ENCODE assay signal across 10 cellular contexts in genomic region chr2:11540148-11540995, GRCh38. TPM values are rescaled to one million over a fixed set of nuclear protein-coding genes. Genes with fewer than 3 reads are reported as not detected.
A peak's percentile ranks its signal among the peaks of the same experiment; 100 is the strongest.
DNase-seq lines count a peak whose midpoint lies in the region; ATAC-seq and TF ChIP-seq lines count a peak whose summit lies in the region.
"Had no signal": no experiment of that assay in that cellular context is flagged by ENCODE, and none has a peak within 500 bp of the region (broad histone marks: within the 10 kb centered on the region; RNA-seq: fewer than 3 reads in every experiment).

No MANE protein-coding gene starts in this region.

- H4K8ac ChIP-seq in mesenchymal stem cell (ENCODE audit: low read length): no peak overlapping the region

- H4K91ac ChIP-seq in mesenchymal stem cell (ENCODE audit: low read length): no peak overlapping the region

- no peak overlapping the region for H3K14ac ChIP-seq in mesenchymal stem cell (ENCODE audit: low read length in 2 of 2)

- no peak overlapping the region for H3K4me2 ChIP-seq in mesenchymal stem cell (ENCODE audit: low read length, poor library complexity, severe bottlenecking)

- no peak overlapping the region for H2BK5ac ChIP-seq in mesenchymal stem cell (ENCODE audit: low read depth, low read length, poor library complexity, severe bottlenecking)

- H3K4me3 ChIP-seq in right lobe of liver (peak overlapping the region in 2 of 3 donors; percentile 35 to 46), mesenchymal stem cell (ENCODE audit: insufficient read depth in 1 of 2, low read depth in 1 of 2, low read length in 2 of 2) (no peak overlapping the region)

- TF ChIP-seq CTCF in WTC11 (IDR thresholded peaks at IDR 0.05) (no peak), right lobe of liver (IDR thresholded peaks at IDR 0.05) (no peak)

- DNase-seq in COLO668 (lab: John Stamatoyannopoulos, UW; ENCODE audit: unreplicated experiment): peak; percentile 43
- peak; percentile 76 for DNase-seq in NCI-H1694 treated with DMSO at 0.1 percent for 48 hours (lab: John Stamatoyannopoulos, UW)
- DNase-seq in WTC11 (ENCODE audit: low spot score): no peak
- DNase-seq in right lobe of liver: peak in 2 of 3 donors; percentile 38 to 63
- no peak for DNase-seq in effector CD8-positive, alpha-beta T cell (lab: John Stamatoyannopoulos, UW)
- DNase-seq in NCI-H226: no peak
- no peak for DNase-seq in iPS-NIHi11 (ENCODE audit: low spot score)
- no peak for DNase-seq in mesenchymal stem cell
- DNase-seq: KG1, T-helper 9 cell had no signal

- no peak overlapping the region for H3K9ac ChIP-seq in mesenchymal stem cell (ENCODE audit: low read length)

- H3K4me3 Mint-ChIP-seq in WTC11: peak overlapping the region; percentile 26

- no peak overlapping the region for H2BK12ac ChIP-seq in mesenchymal stem cell (ENCODE audit: low read length in 2 of 2)

- H3K27ac Mint-ChIP-seq in WTC11: peak overlapping the region; percentile 86

- peak; percentile 12 for ATAC-seq in WTC11
- peak; percentile 34 to 45 (median 40) for ATAC-seq in right lobe of liver

- no peak overlapping the region for H2AK5ac ChIP-seq in mesenchymal stem cell (ENCODE audit: low read length, severe bottlenecking)

- POLR2A ChIA-PET in WTC11 (lab: Charles Lee): interaction anchor here (0.9 kb wide), 1 partner anchor 8 kb away, joined by 3 read pairs; no protein-coding TSS in a partner anchor

- H3K36me3 ChIP-seq in right lobe of liver (no peaks in the 10 kb centered on the region), mesenchymal stem cell (ENCODE audit: control insufficient read depth in 1 of 2, insufficient read depth in 2 of 2, low read depth in 1 of 2, low read length in 2 of 2) (no peaks in the 10 kb centered on the region)

- no peaks in the 10 kb centered on the region for H3K36me3 Mint-ChIP-seq in WTC11

- H2BK120ac ChIP-seq in mesenchymal stem cell (ENCODE audit: low read depth, low read length): no peak overlapping the region

- CTCF ChIA-PET in WTC11 (lab: Charles Lee): interaction anchor here (1.0 to 10.2 kb wide), 4 partner anchors 24 to 50 kb away, joined by 3 to 191 read pairs (median 5); no protein-coding TSS in a partner anchor

- no peaks in the 10 kb centered on the region for H3K9me3 Mint-ChIP-seq in WTC11

- H3K27me3 ChIP-seq in right lobe of liver: no peaks in the 10 kb centered on the region
- peaks cover 58 to 79% of the 10 kb centered on the region in 2 experiments for H3K27me3 ChIP-seq in mesenchymal stem cell (ENCODE audit: control insufficient read depth in 1 of 2, insufficient read depth in 1 of 2, low read length in 2 of 2)

- H3K4ac ChIP-seq in mesenchymal stem cell (ENCODE audit: low read depth in 1 of 2, low read length in 2 of 2): no peak overlapping the region

- 32% methylated on average over 8 of the region's 12 CpGs for WGBS in right lobe of liver (ENCODE audit: insufficient coverage, low coverage, low lambda C conversion rate, missing lambda C conversion rate)
- 59% methylated on average over 10 of the region's 12 CpGs for WGBS in mesenchymal stem cell

- H3K79me1 ChIP-seq in mesenchymal stem cell (replicated peaks; ENCODE audit: low read length, poor library complexity, severe bottlenecking): no peaks in the 10 kb centered on the region

- H3K27me3 Mint-ChIP-seq in WTC11 (ENCODE audit: low read depth): no peaks in the 10 kb centered on the region

- no peak overlapping the region for H2AFZ ChIP-seq in mesenchymal stem cell (ENCODE audit: low read depth, low read length)

- H3K27ac ChIP-seq in right lobe of liver: peak overlapping the region in 2 of 3 donors; percentile 84
- H3K27ac ChIP-seq in mesenchymal stem cell (ENCODE audit: low read length, poor library complexity, severe bottlenecking): no peak overlapping the region

- no peak overlapping the region for H3K18ac ChIP-seq in mesenchymal stem cell (ENCODE audit: low read depth in 1 of 2, low read length in 2 of 2)

- H3K9me3 ChIP-seq in right lobe of liver (no peaks in the 10 kb centered on the region), mesenchymal stem cell (ENCODE audit: control insufficient read depth, low read length) (no peaks in the 10 kb centered on the region)

- no peak overlapping the region for H3K23ac ChIP-seq in mesenchymal stem cell (ENCODE audit: low read length in 2 of 2)

- H3K4me1 ChIP-seq in right lobe of liver (peaks cover 0 to 51% (median 15%) of the 10 kb centered on the region in 4 donors), mesenchymal stem cell (ENCODE audit: control insufficient read depth, insufficient read depth, low read depth, low read length) (no peaks in the 10 kb centered on the region)

- peaks cover 68% of the 10 kb centered on the region for H3K4me1 Mint-ChIP-seq in WTC11

- TF ChIP-seq POLR2A in right lobe of liver (IDR thresholded peaks at IDR 0.05): no peak

- no peak overlapping the region for H2BK15ac ChIP-seq in mesenchymal stem cell (ENCODE audit: low read depth, poor library complexity, severe bottlenecking)

- intact Hi-C loops in right lobe of liver (cut with DNase I): no loop called here

TF ChIP-seq in WTC11, 78 proteins besides CTCF, POLR2A, EP300 and RAD21:
- TF ChIP-seq ZNF423 (CRISPR knock-in tag; IDR thresholded peaks at IDR 0.05): 0 out of 2 replicates have a peak, but pooled peaks have one; percentile 10
- TF ChIP-seq E2F1 (CRISPR knock-in tag; IDR thresholded peaks at IDR 0.05): no peak
- TF ChIP-seq ETV6 (CRISPR knock-in tag; IDR thresholded peaks at IDR 0.05): 0 out of 2 replicates have a peak, but pooled peaks have one; percentile 42
- no peak for TF ChIP-seq E2F5 (CRISPR knock-in tag; IDR thresholded peaks at IDR 0.05)

RNA-seq across cellular contexts. Expression of gene GREB1, which starts 6.5 kb away (rescaled TPM):
- 31.9 to 35.7 TPM (median 34.4 TPM) in 3 replicates for total RNA-seq in WTC11 (2021)
- total RNA-seq in right lobe of liver: 10 to 100 TPM in 2 of 6 experiments, 1 to 10 TPM in 4; 1.6 to 19.5 (median 6.5) TPM
- polyA plus RNA-seq in mesenchymal stem cell (2013, experiment 1 of 2): 1.9 TPM
- polyA plus RNA-seq in mesenchymal stem cell (2013, experiment 2 of 2): 1.9 TPM

Comparison
In these comparisons a context has a peak if more than half of its experiments do, and no peak if none do; other contexts are left out.
1. DNase-seq: peak in COLO668 (single experiment), NCI-H1694 treated with DMSO at 0.1 percent for 48 hours (single experiment) and right lobe of liver (2 of 3); none in WTC11 (single experiment), effector CD8-positive, alpha-beta T cell (single experiment), NCI-H226 (single experiment), iPS-NIHi11 (single experiment) and mesenchymal stem cell (single experiment).
2. H3K4me3 ChIP-seq: peak in right lobe of liver (2 of 3); none in mesenchymal stem cell (0 of 2).